In genomic region chr20:38018385-38018784, GRCh38 we compare ENCODE assay signal across 9 cellular contexts.
"Had no signal": no experiment of that assay in that cellular context is flagged by ENCODE, and none has a peak within 500 bp of the region (broad histone marks: within the 10 kb centered on the region; RNA-seq: fewer than 3 reads in every experiment).

No MANE protein-coding gene starts in this region.

- DNase-seq: IMR-90, KBM-7, KG1 had no signal

- H3K4me2 ChIP-seq: KMS-11 had no signal

- H3K27ac Mint-ChIP-seq: IgD-negative memory B cell had no signal

- H3K27ac ChIP-seq: HL-60, KMS-11 had no signal

- H3K4me3 ChIP-seq: K562 had no signal

- FAIRE-seq: HepG2, HTR-8/SVneo, K562 had no signal

- H3K9ac ChIP-seq: KMS-11 had no signal

- H3K27me3 Mint-ChIP-seq: IgD-negative memory B cell had no signal

- H3K4me3 Mint-ChIP-seq: IgD-negative memory B cell had no signal
